ENCODE assay signal across 23 cellular contexts in genomic region chr4:128376303-128376702, GRCh38.
DNase-seq lines count a peak whose midpoint lies in the region; ATAC-seq and TF ChIP-seq lines count a peak whose summit lies in the region.
"Had no signal": no experiment of that assay in that cellular context is flagged by ENCODE, and none has a peak within 500 bp of the region (broad histone marks: within the 10 kb centered on the region; RNA-seq: fewer than 3 reads in every experiment).

No MANE protein-coding gene starts in this region.

- H3K36me3 ChIP-seq in mesenchymal stem cell (ENCODE audit: control insufficient read depth in 1 of 2, insufficient read depth in 2 of 2, low read depth in 1 of 2, low read length in 2 of 2), result peaks cover 0 to 5% of the 10 kb centered on the region in 2 experiments
- no peaks in the 10 kb centered on the region for H3K36me3 ChIP-seq in gastroesophageal sphincter
- H3K36me3 ChIP-seq: BE2C had no signal

- in situ Hi-C loops in KBM-7 (cut with MboI; ENCODE audit: low pct_unique_long_range_greater_than_20kb, low sequenced_read_pairs), result no loop called here

- peaks cover 11% of the 10 kb centered on the region for H3K9me3 Mint-ChIP-seq in chondrocyte (ENCODE audit: low read depth)

- H3K27me3 ChIP-seq in mesenchymal stem cell (ENCODE audit: control insufficient read depth in 1 of 2, insufficient read depth in 1 of 2, low read length in 2 of 2), result no peaks in the 10 kb centered on the region
- no peaks in the 10 kb centered on the region for H3K27me3 ChIP-seq in gastroesophageal sphincter
- H3K27me3 ChIP-seq: BE2C, BLaER1 had no signal

- H4K91ac ChIP-seq in mesenchymal stem cell (ENCODE audit: low read length), result no peak overlapping the region

- no peak overlapping the region for H2AK5ac ChIP-seq in mesenchymal stem cell (ENCODE audit: low read length, severe bottlenecking)

- H2AFZ ChIP-seq in mesenchymal stem cell (ENCODE audit: low read depth, low read length), result no peak overlapping the region

- H3K14ac ChIP-seq in mesenchymal stem cell (ENCODE audit: low read length in 2 of 2), result no peak overlapping the region

- H3K4me3 ChIP-seq in mesenchymal stem cell (ENCODE audit: insufficient read depth in 1 of 2, low read depth in 1 of 2, low read length in 2 of 2) (no peak overlapping the region), gastroesophageal sphincter (no peak overlapping the region)
- H3K4me3 ChIP-seq: BLaER1 had no signal

- no peak overlapping the region for H3K9ac ChIP-seq in mesenchymal stem cell (ENCODE audit: low read length)
- H3K9ac ChIP-seq: BLaER1 had no signal

- no peak overlapping the region for H2BK12ac ChIP-seq in mesenchymal stem cell (ENCODE audit: low read length in 2 of 2)

- H4K8ac ChIP-seq in mesenchymal stem cell (ENCODE audit: low read length), result no peak overlapping the region

- peak overlapping the region; percentile 12 for H2BK15ac ChIP-seq in mesenchymal stem cell (ENCODE audit: low read depth, poor library complexity, severe bottlenecking)

- H3K79me1 ChIP-seq in mesenchymal stem cell (replicated peaks; ENCODE audit: low read length, poor library complexity, severe bottlenecking), result no peaks in the 10 kb centered on the region

- H3K4ac ChIP-seq in mesenchymal stem cell (ENCODE audit: low read depth in 1 of 2, low read length in 2 of 2), result peak overlapping the region in 1 of 2 experiments; percentile 39

- TF ChIP-seq CTCF in chondrocyte (IDR thresholded peaks at IDR 0.05), result no peak
- TF ChIP-seq CTCF in gastroesophageal sphincter (IDR thresholded peaks at IDR 0.05), result no peak

- no peak overlapping the region for H3K4me3 Mint-ChIP-seq in chondrocyte (ENCODE audit: unreplicated experiment)
- H3K4me3 Mint-ChIP-seq: CD14-positive monocyte; CD4-positive, alpha-beta memory T cell; CD4-positive, CD25-positive, alpha-beta regulatory T cell; CD8-positive, alpha-beta memory T cell had no signal

- ATAC-seq in HG03342 (IDR thresholded peaks at IDR 0.05; ENCODE audit: unreplicated experiment), result no peak
- no peak for ATAC-seq in gastroesophageal sphincter

- peaks cover 26% of the 10 kb centered on the region for H3K4me1 Mint-ChIP-seq in chondrocyte (ENCODE audit: low read depth)
- H3K4me1 Mint-ChIP-seq: CD4-positive, CD25-positive, alpha-beta regulatory T cell; CD8-positive, alpha-beta memory T cell had no signal

- no peak overlapping the region for H3K23ac ChIP-seq in mesenchymal stem cell (ENCODE audit: low read length in 2 of 2)

- peaks cover 14% of the 10 kb centered on the region for H3K9me3 ChIP-seq in mesenchymal stem cell (ENCODE audit: control insufficient read depth, low read length)
- H3K9me3 ChIP-seq in gastroesophageal sphincter, result no peaks in the 10 kb centered on the region

- 98% methylated on average over 4 of the region's 5 CpGs for WGBS in mesenchymal stem cell
- 92 to 97% methylated on average over 5 of the region's 5 CpGs for WGBS in gastroesophageal sphincter (ENCODE audit: low coverage in 1 of 2), 2 donors

- H3K4me2 ChIP-seq in mesenchymal stem cell (ENCODE audit: low read length, poor library complexity, severe bottlenecking), result no peak overlapping the region
- H3K4me2 ChIP-seq: BLaER1 had no signal

- H2BK120ac ChIP-seq in mesenchymal stem cell (ENCODE audit: low read depth, low read length), result no peak overlapping the region

- DNase-seq in chondrocyte (ENCODE audit: low spot score), result no peak
- DNase-seq in erythroblast (lab: John Stamatoyannopoulos, UW), result peak; percentile 19 to 55
- DNase-seq in mesenchymal stem cell, result no peak
- no peak for DNase-seq in EL
- DNase-seq in KBM-7, result no peak
- DNase-seq: 8988T; ACHN; BE2C; C1 segment of cervical spinal cord; CD4-positive, alpha-beta memory T cell; CD4-positive, CD25-positive, alpha-beta regulatory T cell; CD8-positive, alpha-beta memory T cell; COR-L47; DMS 273 treated with DMSO at 0.1 percent for 48 hours; DMS153; DMS53; DMS79; DND-41; GF-D8 had no signal

- no peak for TF ChIP-seq EP300 in gastroesophageal sphincter (IDR thresholded peaks at IDR 0.05)

- TF ChIP-seq POLR2A in erythroblast (IDR thresholded peaks at IDR 0.05; ENCODE audit: low read length) (no peak), gastroesophageal sphincter (IDR thresholded peaks at IDR 0.05) (no peak)

- H3K27ac ChIP-seq in mesenchymal stem cell (ENCODE audit: low read length, poor library complexity, severe bottlenecking) (no peak overlapping the region), gastroesophageal sphincter (no peak overlapping the region)
- H3K27ac ChIP-seq: BLaER1 had no signal

- peak overlapping the region; percentile 49 for H3K27ac Mint-ChIP-seq in chondrocyte (ENCODE audit: unreplicated experiment)
- H3K27ac Mint-ChIP-seq: CD14-positive monocyte; CD4-positive, alpha-beta memory T cell; CD4-positive, CD25-positive, alpha-beta regulatory T cell had no signal

- H3K4me1 ChIP-seq in mesenchymal stem cell (ENCODE audit: control insufficient read depth, insufficient read depth, low read depth, low read length) (peaks cover 3% of the 10 kb centered on the region), gastroesophageal sphincter (peaks cover 9 to 26% (median 12%) of the 10 kb centered on the region in 3 donors)
- H3K4me1 ChIP-seq: BE2C, BLaER1 had no signal

- no peak overlapping the region for H2BK5ac ChIP-seq in mesenchymal stem cell (ENCODE audit: low read depth, low read length, poor library complexity, severe bottlenecking)

- no peak overlapping the region for H3K18ac ChIP-seq in mesenchymal stem cell (ENCODE audit: low read depth in 1 of 2, low read length in 2 of 2)

- H3K36me3 Mint-ChIP-seq in chondrocyte (ENCODE audit: low read depth), result peaks cover 6% of the 10 kb centered on the region
- H3K36me3 Mint-ChIP-seq: CD14-positive monocyte; CD4-positive, CD25-positive, alpha-beta regulatory T cell had no signal

- no peaks in the 10 kb centered on the region for H3K27me3 Mint-ChIP-seq in chondrocyte (ENCODE audit: low read depth)
- H3K27me3 Mint-ChIP-seq: CD4-positive, alpha-beta memory T cell; CD4-positive, CD25-positive, alpha-beta regulatory T cell had no signal

Comparison
In these comparisons a context has a peak if more than half of its experiments do, and no peak if none do; other contexts are left out.
1. DNase-seq: peak in erythroblast (2 of 2); none in chondrocyte (single experiment), mesenchymal stem cell (single experiment), EL (single experiment) and KBM-7 (single experiment).